In the genomic region with DNA sequence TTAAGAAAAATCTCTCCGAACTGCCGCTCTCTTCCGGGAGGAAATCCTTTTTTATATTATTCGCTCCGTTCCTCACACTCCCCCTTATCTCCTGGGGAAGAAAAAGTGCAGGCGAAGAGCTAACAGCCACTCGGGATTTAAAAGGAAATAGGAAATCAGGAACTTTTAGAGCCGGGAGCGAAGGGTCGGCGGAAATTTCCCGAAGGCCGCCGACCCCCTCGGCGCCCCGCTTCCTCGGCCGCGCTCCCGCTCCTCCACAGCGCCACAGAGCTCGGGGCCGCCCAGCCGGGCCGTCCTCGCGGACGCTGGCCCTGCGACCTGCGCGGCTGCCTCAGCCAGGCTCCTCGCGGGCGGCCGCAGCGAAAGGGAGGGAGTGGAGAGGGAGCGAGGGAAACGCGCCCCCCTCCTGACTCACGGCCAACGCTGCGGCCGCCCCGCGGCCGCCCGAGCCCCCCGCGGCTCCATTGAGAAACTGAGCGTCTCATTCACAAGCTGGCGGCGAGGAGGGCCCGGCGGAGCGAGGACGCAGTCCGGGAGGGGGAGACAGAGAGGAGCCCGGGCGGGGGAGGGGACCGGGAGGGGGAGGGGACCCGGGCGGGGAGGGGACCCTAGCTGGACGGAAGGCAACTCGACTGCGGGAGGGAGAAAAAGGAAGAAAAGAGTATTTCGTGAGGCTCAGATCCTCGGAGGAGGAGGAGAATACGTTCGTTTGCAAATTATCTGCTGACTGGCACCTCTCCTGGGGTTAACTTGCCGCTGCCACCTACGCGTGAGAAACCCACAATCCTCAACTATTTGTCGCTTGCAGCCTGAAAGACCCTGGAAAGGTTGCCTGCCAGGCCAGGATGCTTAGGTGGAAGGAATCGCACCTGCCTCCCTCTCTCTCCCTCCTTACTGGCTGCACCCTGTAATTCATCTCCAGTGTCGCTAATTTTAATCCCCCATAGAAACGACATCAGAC, we compare ENCODE assay signal across 8 cellular contexts. TPM values are rescaled to one million over a fixed set of nuclear protein-coding genes. Genes with fewer than 3 reads are reported as not detected.
DNase-seq lines count a peak whose midpoint lies in the region; ATAC-seq and TF ChIP-seq lines count a peak whose summit lies in the region.

TSS of gene PTPN9 (minus strand) at position 368 of the 961 bp plus-strand sequence. CDS start 539 bp downstream, outside the sequence.

- peak; percentile 24 for DNase-seq in DMS53 treated with DMSO at 0.1 percent for 48 hours (lab: John Stamatoyannopoulos, UW; ENCODE audit: unreplicated experiment)
- DNase-seq in H4 (ENCODE audit: low spot score): peak; percentile 60
- DNase-seq in NCI-H1105 treated with DMSO at 0.1 percent for 48 hours (lab: John Stamatoyannopoulos, UW): peak; percentile 58
- DNase-seq in T-helper 2 cell: peak; percentile 42 to 80 (median 62)
- peak in 54 of 56 donors; percentile 29 to 85 (median 70) for DNase-seq in amygdala (lab: John Stamatoyannopoulos, UW)
- peak; percentile 83 for DNase-seq in right atrium auricular region (ENCODE audit: low spot score)
- DNase-seq in prostate gland (ENCODE audit: low spot score): peak; percentile 71
- peak; percentile 90 for DNase-seq in upper lobe of right lung

- WGBS in prostate gland: under 1% methylated on average over 77 of the region's 77 CpGs

- ATAC-seq in upper lobe of right lung: peak; percentile 92

- H3K9me3 ChIP-seq in right atrium auricular region (no peaks in the 10 kb centered on the region), prostate gland (no peaks in the 10 kb centered on the region), upper lobe of right lung (no peaks in the 10 kb centered on the region)

- peak; percentile 64 for TF ChIP-seq POLR2A in prostate gland (IDR thresholded peaks at IDR 0.05)

- peak; percentile 58 to 71 for TF ChIP-seq CTCF in right atrium auricular region (IDR thresholded peaks at IDR 0.05)
- peak; percentile 22 to 46 (median 32) for TF ChIP-seq CTCF in prostate gland (IDR thresholded peaks at IDR 0.05)
- TF ChIP-seq CTCF in upper lobe of right lung (IDR thresholded peaks at IDR 0.05): peak; percentile 56

- peaks cover 0 to 22% of the 10 kb centered on the region in 2 donors for H3K4me1 ChIP-seq in right atrium auricular region
- no peaks in the 10 kb centered on the region for H3K4me1 ChIP-seq in prostate gland (replicated peaks)
- peaks cover 10% of the 10 kb centered on the region for H3K4me1 ChIP-seq in upper lobe of right lung

- intact Hi-C loops in prostate gland (cut with DNase I): loop anchor here (1.0 to 5.0 kb wide), 4 partner anchors 52 to 211 kb away; partner anchors contain the start of genes MAN2C1, SIN3A and SNX33
- intact Hi-C loops in upper lobe of right lung (cut with DNase I): no loop called here

- H3K27me3 ChIP-seq in right atrium auricular region: no peaks in the 10 kb centered on the region
- H3K27me3 ChIP-seq in prostate gland (replicated peaks; ENCODE audit: insufficient read depth): no peaks in the 10 kb centered on the region
- H3K27me3 ChIP-seq in upper lobe of right lung: no peaks in the 10 kb centered on the region

- H3K4me3 ChIP-seq in right atrium auricular region: peak within 1 kb of the TSS; percentile 85 to 95
- peak within 1 kb of the TSS; percentile 91 to 94 for H3K4me3 ChIP-seq in prostate gland
- peak within 1 kb of the TSS; percentile 90 for H3K4me3 ChIP-seq in upper lobe of right lung

- H3K36me3 ChIP-seq in right atrium auricular region (no peaks in the 10 kb centered on the region), prostate gland (no peaks in the 10 kb centered on the region), upper lobe of right lung (no peaks in the 10 kb centered on the region)

- H3K27ac ChIP-seq in right atrium auricular region (peak within 1 kb of the TSS; percentile 92 to 95), prostate gland (peak within 1 kb of the TSS; percentile 84 to 92), upper lobe of right lung (peak within 1 kb of the TSS; percentile 93)

RNA-seq across cellular contexts. Expression of gene PTPN9, which starts in this region (rescaled TPM):
- total RNA-seq in H4 (2014; rRNA removed; shearing (Covaris generic)): 13.4 and 21.0 TPM in 2 replicates
- total RNA-seq in right atrium auricular region (1 to 10 TPM; 9.6 to 9.9 TPM), prostate gland (10 to 100 TPM; 19.3 to 22.3 TPM), upper lobe of right lung (26.0 TPM)

Comparison
In these comparisons a context has a peak if more than half of its experiments do, and no peak if none do; other contexts are left out.
1. Peak in every context shown above with its lines: DNase-seq, ATAC-seq, H3K4me3 ChIP-seq and H3K27ac ChIP-seq.
2. DNase-seq: peak in every context shown above with its lines; median percentile 90 in upper lobe of right lung; 83 in right atrium auricular region; 71 in prostate gland; 70 in amygdala; 62 in T-helper 2 cell; 60 in H4; 58 in NCI-H1105 treated with DMSO at 0.1 percent for 48 hours; 24 in DMS53 treated with DMSO at 0.1 percent for 48 hours.